Comparison of ENCODE assay signal across 16 cellular contexts in genomic region chr20:43188234-43188653, GRCh38. TPM values are rescaled to one million over a fixed set of nuclear protein-coding genes. Genes with fewer than 3 reads are reported as not detected.
DNase-seq lines count a peak whose midpoint lies in the region; ATAC-seq and TF ChIP-seq lines count a peak whose summit lies in the region.
"Had no signal": no experiment of that assay in that cellular context is flagged by ENCODE, and none has a peak within 500 bp of the region (broad histone marks: within the 10 kb centered on the region; RNA-seq: fewer than 3 reads in every experiment).

No MANE protein-coding gene starts in this region.

- no peaks in the 10 kb centered on the region; the same call in 1 of the 2 replicates for H3K36me3 ChIP-seq in Panc1 (ENCODE audit: control insufficient read depth, insufficient read depth, low read length)
- no peaks in the 10 kb centered on the region for H3K36me3 ChIP-seq in iPS-18a (ENCODE audit: control insufficient read depth, low read depth, low read length)
- no peaks in the 10 kb centered on the region for H3K36me3 ChIP-seq in A673 (ENCODE audit: insufficient read depth, low read length, poor library complexity, severe bottlenecking)
- H3K36me3 ChIP-seq: adrenal gland, left lung, ovary, SJSA1 had no signal

- peak overlapping the region in 1 of 2 experiments; percentile 23; a peak in 2 of 4 replicates for H3K4me3 ChIP-seq in Panc1 (ENCODE audit: low read depth in 2 of 2, low read length in 2 of 2)
- peak overlapping the region; percentile 63 for H3K4me3 ChIP-seq in iPS-18a (ENCODE audit: low read length)
- H3K4me3 ChIP-seq in A673 (ENCODE audit: low read depth, low read length, poor library complexity, severe bottlenecking), result no peak overlapping the region
- H3K4me3 ChIP-seq: adrenal gland, ovary, SJSA1 had no signal

- in situ Hi-C loops in Panc1 (cut with HindIII; ENCODE audit: low pct_unique_long_range_greater_than_20kb, low sequenced_read_pairs), result no loop called here

- H3K9me3 ChIP-seq in Panc1 (ENCODE audit: control insufficient read depth, insufficient read depth, low read depth, low read length) (no peaks in the 10 kb centered on the region), iPS-18a (ENCODE audit: control insufficient read depth, low read depth, low read length) (no peaks in the 10 kb centered on the region), A673 (ENCODE audit: low read depth, low read length, poor library complexity, severe bottlenecking) (no peaks in the 10 kb centered on the region)
- H3K9me3 ChIP-seq: adrenal gland, left lung, ovary, SJSA1 had no signal

- H3K4me1 ChIP-seq in Panc1 (ENCODE audit: control insufficient read depth, insufficient read depth, low read length), result no peaks in the 10 kb centered on the region
- peaks cover 7% of the 10 kb centered on the region for H3K4me1 ChIP-seq in iPS-18a (ENCODE audit: control insufficient read depth, low read depth, low read length)
- H3K4me1 ChIP-seq in A673 (ENCODE audit: insufficient read depth, low read length, poor library complexity, severe bottlenecking), result no peaks in the 10 kb centered on the region
- H3K4me1 ChIP-seq: adrenal gland, left lung, SJSA1 had no signal

- TF ChIP-seq CTCF in Panc1 (IDR thresholded peaks at IDR 0.05) (no peak), A673 (conservative IDR thresholded peaks at IDR 0.05; ENCODE audit: low read depth, low read length) (no peak)

- peak; percentile 55 for ATAC-seq in Panc1

- BruUV-seq in Panc1 (replicated peaks; lab: Mats Ljungman, UMichigan), result no TSS peak
- no TSS peak for BruUV-seq in A673 (replicated peaks; lab: Mats Ljungman, UMichigan)

- CTCF ChIA-PET in Panc1 (lab: Charles Lee), result interaction anchor here (0.6 kb wide), 2 partner anchors 138 to 1745 kb away, joined by 4 to 7 read pairs; no protein-coding TSS in a partner anchor
- CTCF ChIA-PET in A673 (lab: Charles Lee), result interaction anchor here (0.6 to 1.9 kb wide), 2 partner anchors 869 to 1450 kb away, joined by 6 read pairs; no protein-coding TSS in a partner anchor

- H3K9ac ChIP-seq in iPS-18a (ENCODE audit: low read length), result no peak overlapping the region

- peak; percentile 61 for DNase-seq in NCI-H82 (lab: John Stamatoyannopoulos, UW)
- no peak for DNase-seq in NCI-H82 treated with DMSO at 0.1 percent for 48 hours (lab: John Stamatoyannopoulos, UW; ENCODE audit: unreplicated experiment)
- no peak for DNase-seq in Panc1 (ENCODE audit: low read depth, low spot score)
- peak; percentile 56 for DNase-seq in superior temporal gyrus (ENCODE audit: extremely low spot score)
- no peak for DNase-seq in activated CD4-positive, alpha-beta T cell treated with anti-CD3 and anti-CD28 coated beads, Interleukin-2, amount 50 U/mL, for 1 hour
- no peak for DNase-seq in A673 (ENCODE audit: low spot score)
- DNase-seq in epidermal melanocyte (ENCODE audit: insufficient read length, low spot score), result no peak

- intact Hi-C loops in Panc1 (cut with micrococcal nuclease; ENCODE audit: unreplicated experiment) (loop anchor here (5.0 kb wide), 2 partner anchors 656 to 1451 kb away; no protein-coding TSS in a partner anchor), A673 (cut with micrococcal nuclease; ENCODE audit: unreplicated experiment) (loop anchor here (5.0 kb wide), 1 partner anchor 1301 kb away; no protein-coding TSS in a partner anchor)

- POLR2A ChIA-PET in Panc1 (lab: Charles Lee), result no interaction called here
- POLR2A ChIA-PET in A673 (lab: Charles Lee; ENCODE audit: low non-redundant PET), result no interaction called here

- H3K27ac ChIP-seq in Panc1 (ENCODE audit: low read length) (no peak overlapping the region), iPS-18a (ENCODE audit: low read length) (no peak overlapping the region), A673 (ENCODE audit: low read depth, low read length, poor library complexity, severe bottlenecking) (no peak overlapping the region)
- H3K27ac ChIP-seq: adrenal gland, left lung, ovary, SJSA1, VCaP had no signal

- H3K27me3 ChIP-seq in Panc1 (ENCODE audit: control insufficient read depth, insufficient read depth, low read length) (peaks cover 28% of the 10 kb centered on the region), iPS-18a (ENCODE audit: control insufficient read depth, insufficient read depth, low read length) (peaks cover 40% of the 10 kb centered on the region), A673 (replicated peaks; ENCODE audit: insufficient read depth, low read depth, low read length, poor library complexity) (peaks cover 82% of the 10 kb centered on the region)
- H3K27me3 ChIP-seq: ovary had no signal

RNA-seq across cellular contexts. Expression of gene PTPRT, which starts 1.5 kb away (rescaled TPM):
- total RNA-seq in Panc1 (2021; ENCODE audit: unreplicated experiment) (not detected), A673 (2021) (not detected in 2 replicates)
- not detected for polyA plus RNA-seq in Panc1 (2012; ENCODE audit: insufficient read length)
- total RNA-seq: dermis microvascular lymphatic vessel endothelial cell, HT1080, SJSA1 had no signal
- polyA plus RNA-seq: AG04450 had no signal

Comparison
In these comparisons a context has a peak if more than half of its experiments do, and no peak if none do; other contexts are left out.
1. DNase-seq: peak in NCI-H82 (single experiment) and superior temporal gyrus (single experiment); none in NCI-H82 treated with DMSO at 0.1 percent for 48 hours (single experiment), Panc1 (single experiment), activated CD4-positive, alpha-beta T cell treated with anti-CD3 and anti-CD28 coated beads, Interleukin-2, amount 50 U/mL, for 1 hour (single experiment), A673 (single experiment) and epidermal melanocyte (single experiment).